In the genomic region with DNA sequence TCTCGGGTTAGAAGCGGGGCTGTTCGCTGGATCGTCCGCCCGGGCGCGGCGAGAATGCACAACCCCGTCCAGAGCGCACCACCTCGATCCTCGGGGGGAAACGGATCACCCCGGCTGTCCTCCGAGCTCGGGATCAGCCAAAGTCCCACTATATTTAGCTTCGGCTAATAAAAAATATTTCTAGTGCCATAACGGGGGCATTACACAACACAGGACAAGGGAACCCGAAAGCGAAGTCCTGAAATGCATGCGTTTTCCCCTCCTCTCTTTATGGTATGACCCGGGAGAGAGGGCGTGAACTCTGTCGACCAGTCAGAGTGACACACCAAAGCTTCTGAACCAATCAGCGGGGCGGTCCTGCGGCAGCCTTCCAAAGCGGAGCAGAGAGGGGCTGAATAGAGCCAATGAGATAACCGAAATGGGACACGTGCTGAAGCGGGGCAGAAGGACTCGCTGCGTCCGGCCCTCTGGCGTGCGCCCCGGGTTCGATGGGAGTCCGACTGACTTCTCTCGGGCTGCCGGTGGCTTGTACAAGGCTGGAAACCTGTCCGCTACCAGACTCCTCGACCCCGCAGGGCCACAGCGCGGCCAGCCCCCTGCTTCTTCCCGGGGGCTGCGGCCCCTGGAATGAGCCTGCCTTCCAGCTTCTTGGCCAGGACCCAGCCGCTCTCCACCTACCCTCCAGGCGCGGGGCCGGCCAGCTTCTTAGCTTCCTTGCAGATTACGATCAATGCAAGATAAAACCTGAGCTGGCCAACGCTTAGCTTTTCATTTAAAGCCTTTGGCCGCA, we compare ENCODE assay signal across 8 cellular contexts. TPM values are rescaled to one million over a fixed set of nuclear protein-coding genes. Genes with fewer than 3 reads are reported as not detected.
DNase-seq lines count a peak whose midpoint lies in the region; ATAC-seq and TF ChIP-seq lines count a peak whose summit lies in the region.

Gene ALDH4A1, minus strand, starts transcription at position 33 of the 790 bp plus-strand sequence. Its CDS starts 32 bp downstream, at position 1.

- H3K4me1 ChIP-seq in colonic mucosa = peaks cover 7% of the 10 kb centered on the region

- peak within 1 kb of the TSS; percentile 75 to 83 for H3K9ac ChIP-seq in colonic mucosa (ENCODE audit: low read depth in 2 of 2, low read length in 2 of 2)

- H3K4me3 ChIP-seq in BJ (ENCODE audit: low read depth, low read length) (peak within 1 kb of the TSS; percentile 58), colonic mucosa (peak within 1 kb of the TSS; percentile 87)

- H3K36me3 ChIP-seq in BJ (ENCODE audit: control insufficient read depth, insufficient read depth, low read length) = peaks cover 5% of the 10 kb centered on the region
- no peaks in the 10 kb centered on the region for H3K36me3 ChIP-seq in colonic mucosa

- CTCF ChIA-PET in BJ (lab: Yijun Ruan, JAX) = interaction anchor here (0.7 to 1.9 kb wide), 10 partner anchors 9 to 123 kb away, joined by 3 to 16 read pairs (median 4); no protein-coding TSS in a partner anchor

- TF ChIP-seq CTCF in BJ (IDR thresholded peaks at IDR 0.05; ENCODE audit: insufficient read depth, low read depth, low read length) (no peak), colonic mucosa (IDR thresholded peaks at IDR 0.05) (no peak)

- POLR2A ChIA-PET in BJ (lab: Charles Lee) = interaction anchor here (0.9 to 1.1 kb wide), 2 partner anchors 12 to 48 kb away, joined by 3 to 4 read pairs; no protein-coding TSS in a partner anchor

- no peaks in the 10 kb centered on the region for H3K9me3 ChIP-seq in colonic mucosa

- DNase-seq in BJ (ENCODE audit: low read depth) = peak; percentile 93
- DNase-seq in GM19240 (ENCODE audit: insufficient read length, low spot score) = peak; percentile 98
- peak; percentile 94 to 97 for DNase-seq in NCI-H524 (lab: John Stamatoyannopoulos, UW)
- peak; percentile 98 for DNase-seq in activated CD4-positive, alpha-beta T cell treated with anti-CD3 and anti-CD28 coated beads, Interleukin-2, amount 10 ng/mL, durations not matched to agents 24 days and 14 days
- peak; percentile 99 for DNase-seq in colonic mucosa
- peak; percentile 95 for DNase-seq in kidney glomerular epithelial cell (lab: John Stamatoyannopoulos, UW)
- peak; percentile 89 to 91 for DNase-seq in stimulated activated CD4-positive, alpha-beta T cell treated with anti-CD3 and anti-CD28 coated beads, Interleukin-15, amount 100 ng/mL, for 48 hours (ENCODE audit: low read depth in 2 of 2)

- ATAC-seq in HG03457 (IDR thresholded peaks at IDR 0.05; ENCODE audit: unreplicated experiment) = peak; percentile 88

- H3K9me3 Mint-ChIP-seq in activated CD4-positive, alpha-beta T cell treated with anti-CD3 and anti-CD28 coated beads, Interleukin-2, amount 10 ng/mL, durations not matched to agents 24 days and 14 days = no peaks in the 10 kb centered on the region

- H3K36me3 Mint-ChIP-seq in activated CD4-positive, alpha-beta T cell treated with anti-CD3 and anti-CD28 coated beads, Interleukin-2, amount 10 ng/mL, durations not matched to agents 24 days and 14 days (ENCODE audit: low read depth) = peaks cover 12% of the 10 kb centered on the region

- peak within 1 kb of the TSS; percentile 96 for H3K4me3 Mint-ChIP-seq in activated CD4-positive, alpha-beta T cell treated with anti-CD3 and anti-CD28 coated beads, Interleukin-2, amount 10 ng/mL, durations not matched to agents 24 days and 14 days

- peaks cover 27% of the 10 kb centered on the region for H3K4me1 Mint-ChIP-seq in activated CD4-positive, alpha-beta T cell treated with anti-CD3 and anti-CD28 coated beads, Interleukin-2, amount 10 ng/mL, durations not matched to agents 24 days and 14 days

- peak within 1 kb of the TSS; percentile 68 for H3K27ac ChIP-seq in colonic mucosa

- H3K27me3 Mint-ChIP-seq in activated CD4-positive, alpha-beta T cell treated with anti-CD3 and anti-CD28 coated beads, Interleukin-2, amount 10 ng/mL, durations not matched to agents 24 days and 14 days = no peaks in the 10 kb centered on the region

- intact Hi-C loops in activated CD4-positive, alpha-beta T cell treated with anti-CD3 and anti-CD28 coated beads, Interleukin-2, amount 10 ng/mL, durations not matched to agents 24 days and 14 days (cut with micrococcal nuclease) = loop anchor here (1.0 to 2.0 kb wide), 3 partner anchors 24 to 172 kb away; partner anchors contain the start of gene IFFO2
- intact Hi-C loops in colonic mucosa (cut with DNase I) = loop anchor here (10.0 kb wide), 1 partner anchor 332 kb away; no protein-coding TSS in a partner anchor

- H3K27me3 ChIP-seq in BJ (ENCODE audit: control insufficient read depth, insufficient read depth, low read length) (no peaks in the 10 kb centered on the region), colonic mucosa (no peaks in the 10 kb centered on the region)

- peak within 1 kb of the TSS; percentile 97 for H3K27ac Mint-ChIP-seq in activated CD4-positive, alpha-beta T cell treated with anti-CD3 and anti-CD28 coated beads, Interleukin-2, amount 10 ng/mL, durations not matched to agents 24 days and 14 days

RNA-seq across cellular contexts. Expression of gene ALDH4A1, which starts in this region (rescaled TPM):
- polyA plus RNA-seq in BJ (2011; rRNA removed) = 18.1 and 36.6 TPM in 2 replicates
- polyA minus RNA-seq in BJ (2011; rRNA and poly(A)+ RNA removed) = 11.5 and 18.8 TPM in 2 replicates
- total RNA-seq in activated CD4-positive, alpha-beta T cell treated with anti-CD3 and anti-CD28 coated beads, Interleukin-2, amount 10 ng/mL, durations not matched to agents 24 days and 14 days = 2.8 and 5.2 TPM in 2 replicates
- total RNA-seq in colonic mucosa = 10 to 100 TPM in 1 of 2 donors, 1 to 10 TPM in 1; 7.9 to 13.0 TPM

Comparison
In these comparisons a context has a peak if more than half of its experiments do, and no peak if none do; other contexts are left out.
1. Peak in every context shown above with its lines: DNase-seq, ATAC-seq, H3K4me3 ChIP-seq and H3K27ac ChIP-seq.